Comparison of ENCODE assay signal across 8 cellular contexts in the genomic region with DNA sequence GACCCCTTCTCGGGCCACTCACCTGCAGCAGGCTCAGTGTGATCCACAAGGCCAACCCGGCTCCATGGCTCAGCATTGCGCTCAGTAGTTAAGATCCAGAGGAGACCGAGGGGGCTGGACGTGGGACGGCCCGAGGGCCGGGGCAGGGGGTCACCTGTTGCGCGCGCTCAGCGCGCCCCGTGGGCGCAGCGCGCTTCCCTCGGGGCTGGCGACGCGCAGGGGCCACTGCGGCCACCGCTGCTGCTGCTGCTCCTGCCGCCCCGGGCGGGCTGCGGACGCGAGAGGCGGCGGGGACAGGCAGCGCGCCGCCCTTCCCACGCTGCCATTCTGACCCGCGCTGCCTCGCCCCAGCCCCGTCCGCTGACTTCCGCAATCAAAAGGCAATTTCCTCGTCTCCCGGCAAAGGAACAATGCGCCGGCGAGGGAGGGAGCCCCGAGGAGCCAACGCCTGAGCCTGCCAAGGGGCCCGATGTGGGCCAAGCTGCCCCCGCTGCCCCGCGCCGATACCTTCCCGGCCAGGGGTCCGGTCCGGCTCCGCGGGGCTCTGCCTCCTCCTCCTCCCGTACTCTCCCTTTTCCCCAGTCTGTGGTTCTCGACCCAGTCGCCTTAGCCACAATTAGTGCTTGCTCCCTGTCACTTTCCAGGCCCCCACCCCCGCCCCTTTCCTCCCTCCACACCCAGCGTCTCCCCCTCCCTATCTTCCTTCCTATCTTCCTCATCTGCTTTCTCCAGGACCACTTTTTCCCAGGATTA. TPM values are rescaled to one million over a fixed set of nuclear protein-coding genes. Genes with fewer than 3 reads are reported as not detected.
DNase-seq lines count a peak whose midpoint lies in the region; ATAC-seq and TF ChIP-seq lines count a peak whose summit lies in the region.

No MANE protein-coding gene starts in this region.

- peaks cover 4% of the 10 kb centered on the region for H3F3A ChIP-seq in smooth muscle cell (ENCODE audit: low read depth)

- H3K79me2 ChIP-seq in smooth muscle cell (ENCODE audit: low read depth) = no peaks in the 10 kb centered on the region

- H3K4me2 ChIP-seq in smooth muscle cell = peak overlapping the region; percentile 86

- H2AFZ ChIP-seq in smooth muscle cell (ENCODE audit: low read depth) = peak overlapping the region; percentile 97

- peak overlapping the region; percentile 38 for H3K9ac ChIP-seq in smooth muscle cell (ENCODE audit: low read depth)

- intact Hi-C loops in breast epithelium (cut with DNase I; ENCODE audit: low total_unique reads) = no loop called here

- H3K4me1 Mint-ChIP-seq in immature natural killer cell = peaks cover 39 to 45% of the 10 kb centered on the region in 2 donors

- no peaks in the 10 kb centered on the region for H3K9me3 ChIP-seq in breast epithelium
- H3K9me3 ChIP-seq in smooth muscle cell (replicated peaks; ENCODE audit: low read depth) = peaks cover under 1% of the 10 kb centered on the region

- DNase-seq in GM03348 (ENCODE audit: low spot score) (peak; percentile 82), LoVo (ENCODE audit: low spot score) (peak; percentile 60), breast epithelium (ENCODE audit: low spot score in 2 of 2) (no peak), immature natural killer cell (peak; percentile 38 to 49 (median 47)), smooth muscle cell (lab: John Stamatoyannopoulos, UW; ENCODE audit: unreplicated experiment) (no peak), NCI-H2196 (lab: John Stamatoyannopoulos, UW; ENCODE audit: unreplicated experiment) (no peak)

- peak overlapping the region; percentile 37 to 81 for H3K27ac ChIP-seq in breast epithelium
- no peak overlapping the region for H3K27ac ChIP-seq in smooth muscle cell (ENCODE audit: low read depth)

- peak overlapping the region; percentile 81 to 91 (median 89) for H3K4me3 Mint-ChIP-seq in immature natural killer cell

- WGBS in smooth muscle cell (ENCODE audit: low lambda C conversion rate) = under 1% methylated on average over 44 of the region's 63 CpGs

- no peak for TF ChIP-seq POLR2A in breast epithelium (IDR thresholded peaks at IDR 0.05)

- H3K27me3 Mint-ChIP-seq in immature natural killer cell (ENCODE audit: low read depth in 3 of 3) = peaks cover 2 to 6% (median 5%) of the 10 kb centered on the region in 3 donors

- H3K27me3 ChIP-seq in breast epithelium (no peaks in the 10 kb centered on the region), smooth muscle cell (ENCODE audit: low read depth) (no peaks in the 10 kb centered on the region)

- peak overlapping the region; percentile 47 to 80 (median 56) for H3K4me3 ChIP-seq in breast epithelium
- peak overlapping the region; percentile 75 for H3K4me3 ChIP-seq in smooth muscle cell

- H3K36me3 ChIP-seq in breast epithelium = no peaks in the 10 kb centered on the region
- no peaks in the 10 kb centered on the region for H3K36me3 ChIP-seq in smooth muscle cell (ENCODE audit: low read depth)

- no peaks in the 10 kb centered on the region for H3K4me1 ChIP-seq in breast epithelium
- peaks cover 15% of the 10 kb centered on the region for H3K4me1 ChIP-seq in smooth muscle cell (ENCODE audit: low read depth)

- peaks cover 0 to 3% (median 0%) of the 10 kb centered on the region in 6 donors for H3K9me3 Mint-ChIP-seq in immature natural killer cell

- ATAC-seq in HG03342 (IDR thresholded peaks at IDR 0.05; ENCODE audit: unreplicated experiment) (no peak), HG02571 (IDR thresholded peaks at IDR 0.05; ENCODE audit: unreplicated experiment) (no peak)

- TF ChIP-seq CTCF in breast epithelium (IDR thresholded peaks at IDR 0.05) (no peak), smooth muscle cell (IDR thresholded peaks at IDR 0.05; ENCODE audit: borderline replicate concordance, insufficient read depth, poor library complexity, severe bottlenecking) (no peak)

- no peaks in the 10 kb centered on the region for H4K20me1 ChIP-seq in smooth muscle cell (ENCODE audit: low read depth)

- H3K36me3 Mint-ChIP-seq in immature natural killer cell = peaks cover 0 to 4% (median 0%) of the 10 kb centered on the region in 3 donors

- H3K27ac Mint-ChIP-seq in immature natural killer cell = peak overlapping the region; percentile 40 to 84 (median 60)

RNA-seq across cellular contexts. Expression of gene PTPRB, which starts 27.3 kb away (rescaled TPM):
- total RNA-seq in breast epithelium = 10 to 100 TPM; 18.4 to 36.1 (median 33.6) TPM
- polyA plus RNA-seq in immature natural killer cell = 1 to 10 TPM; 1.2 to 1.8 (median 1.5) TPM
- total RNA-seq in smooth muscle cell = 0.58 and 7.3 TPM in 2 replicates
- polyA plus RNA-seq in smooth muscle cell = 0.56 and 0.76 TPM in 2 replicates

Comparison
In these comparisons a context has a peak if more than half of its experiments do, and no peak if none do; other contexts are left out.
1. DNase-seq: peak in GM03348 (single experiment), LoVo (single experiment) and immature natural killer cell (3 of 3); none in breast epithelium (0 of 2), smooth muscle cell (single experiment) and NCI-H2196 (single experiment).